9 cellular contexts compared by ENCODE assay signal in the genomic region with DNA sequence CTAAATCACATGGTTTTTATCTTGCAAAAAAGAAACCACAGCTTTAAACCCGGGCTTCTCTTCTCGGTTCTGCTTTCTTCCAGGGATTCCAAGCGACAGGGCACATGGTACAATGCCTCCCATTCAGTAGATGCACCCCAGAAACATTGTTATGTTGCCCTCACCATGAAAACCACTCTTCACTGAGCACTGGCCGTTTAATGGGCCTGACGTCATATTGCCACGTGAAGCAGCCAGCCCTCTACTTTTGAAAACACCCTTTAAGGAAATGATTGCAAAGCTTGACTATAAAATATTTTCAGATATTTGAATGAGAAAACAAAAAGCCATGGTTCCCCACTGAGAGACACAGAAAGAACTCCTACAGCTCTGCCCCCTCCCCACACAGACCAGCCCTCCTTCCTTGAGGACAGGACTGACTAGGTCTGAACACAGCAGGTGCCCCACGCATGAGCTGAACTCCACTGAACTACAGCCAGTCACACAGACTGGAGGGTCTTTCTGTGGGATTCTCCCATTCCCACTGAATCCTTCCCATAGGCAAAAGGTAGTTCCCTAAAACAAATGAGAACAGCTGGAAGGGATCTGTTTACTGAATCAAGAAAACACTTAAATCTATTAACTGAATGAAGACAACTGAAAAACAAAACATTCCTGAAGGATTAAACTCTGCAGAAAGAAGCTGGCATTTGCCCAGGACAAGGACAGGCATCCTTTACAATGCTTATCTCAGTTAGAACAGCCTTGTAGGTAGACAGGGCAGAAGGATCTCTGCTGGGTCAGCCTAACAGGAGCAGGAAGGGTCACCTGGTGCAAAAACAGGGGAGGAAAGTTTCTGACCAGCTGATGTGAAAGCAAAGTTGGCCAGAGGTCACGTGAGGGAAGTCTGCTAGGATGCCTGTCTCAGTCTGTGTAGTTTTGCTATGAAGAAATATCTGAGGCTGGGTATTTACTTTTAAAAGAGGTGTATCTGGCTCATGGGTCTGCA.
A peak's percentile ranks its signal among the peaks of the same experiment; 100 is the strongest.
DNase-seq lines count a peak whose midpoint lies in the region; ATAC-seq, FAIRE-seq and TF ChIP-seq lines count a peak whose summit lies in the region.
"Had no signal": no experiment of that assay in that cellular context is flagged by ENCODE, and none has a peak within 500 bp of the region (broad histone marks: within the 10 kb centered on the region; RNA-seq: fewer than 3 reads in every experiment).

No MANE protein-coding gene starts in this region.

- no peaks in the 10 kb centered on the region for H3K9me3 ChIP-seq in right lobe of liver
- H3K9me3 ChIP-seq: suprapubic skin had no signal

- no peak overlapping the region for H3K4me3 ChIP-seq in right lobe of liver
- H3K4me3 ChIP-seq: suprapubic skin had no signal

- no peaks in the 10 kb centered on the region for H3K27me3 ChIP-seq in right lobe of liver
- H3K27me3 ChIP-seq: suprapubic skin had no signal

- ATAC-seq in right lobe of liver, result peak; percentile 38 to 57 (median 48)
- no peak for ATAC-seq in GM21717 (IDR thresholded peaks at IDR 0.05; ENCODE audit: unreplicated experiment)

- H3K27ac ChIP-seq in right lobe of liver, result no peak overlapping the region

- WGBS in right lobe of liver (ENCODE audit: insufficient coverage, low coverage, low lambda C conversion rate, missing lambda C conversion rate), result 47% methylated on average over 8 of the region's 8 CpGs

- intact Hi-C loops in right lobe of liver (cut with DNase I), result no loop called here

- FAIRE-seq in HTR-8/SVneo (lab: Jason Lieb, UNC), result no peak

- H3K4me1 ChIP-seq in right lobe of liver, result no peaks in the 10 kb centered on the region

- TF ChIP-seq POLR2A in right lobe of liver (IDR thresholded peaks at IDR 0.05), result no peak

- DNase-seq in ACHN (peak; percentile 36), HTR-8/SVneo (ENCODE audit: insufficient read length, low spot score) (peak; percentile 7), amniotic epithelial cell (ENCODE audit: low read depth) (peak; percentile 84), right lobe of liver (peak in 1 of 3 donors; percentile 27), GM10266 (ENCODE audit: extremely low spot score) (no peak), GM19238 (ENCODE audit: insufficient read length, low spot score) (no peak), GDM1 (lab: John Stamatoyannopoulos, UW) (no peak)

- no peaks in the 10 kb centered on the region for H3K36me3 ChIP-seq in right lobe of liver
- H3K36me3 ChIP-seq: suprapubic skin had no signal

- TF ChIP-seq CTCF in right lobe of liver (IDR thresholded peaks at IDR 0.05) (no peak), GM10266 (IDR thresholded peaks at IDR 0.05; ENCODE audit: control insufficient read depth, insufficient read depth, low read depth, missing control alignments) (no peak)

- in situ Hi-C loops in ACHN (cut with HindIII; ENCODE audit: low pct_ligation_motif_present, low pct_unique_long_range_greater_than_20kb, low sequenced_read_pairs), result no loop called here

Comparison
In these comparisons a context has a peak if more than half of its experiments do, and no peak if none do; other contexts are left out.
1. DNase-seq: peak in ACHN (single experiment), HTR-8/SVneo (single experiment) and amniotic epithelial cell (single experiment); none in GM10266 (single experiment), GM19238 (single experiment) and GDM1 (single experiment).